1 cellular context compared by ENCODE assay signal in genomic region chr9:35553670-35554543, GRCh38.
TF ChIP-seq lines count a peak whose summit lies in the region.

No MANE protein-coding gene starts in this region.

TF ChIP-seq in IMR-90, 13 proteins besides CTCF, POLR2A, EP300 and RAD21 (continued from another document):
- no peak for TF ChIP-seq MAFK (IDR thresholded peaks at IDR 0.05; ENCODE audit: low read depth, low read length)
